2 cellular contexts compared by ENCODE assay signal in the genomic region with DNA sequence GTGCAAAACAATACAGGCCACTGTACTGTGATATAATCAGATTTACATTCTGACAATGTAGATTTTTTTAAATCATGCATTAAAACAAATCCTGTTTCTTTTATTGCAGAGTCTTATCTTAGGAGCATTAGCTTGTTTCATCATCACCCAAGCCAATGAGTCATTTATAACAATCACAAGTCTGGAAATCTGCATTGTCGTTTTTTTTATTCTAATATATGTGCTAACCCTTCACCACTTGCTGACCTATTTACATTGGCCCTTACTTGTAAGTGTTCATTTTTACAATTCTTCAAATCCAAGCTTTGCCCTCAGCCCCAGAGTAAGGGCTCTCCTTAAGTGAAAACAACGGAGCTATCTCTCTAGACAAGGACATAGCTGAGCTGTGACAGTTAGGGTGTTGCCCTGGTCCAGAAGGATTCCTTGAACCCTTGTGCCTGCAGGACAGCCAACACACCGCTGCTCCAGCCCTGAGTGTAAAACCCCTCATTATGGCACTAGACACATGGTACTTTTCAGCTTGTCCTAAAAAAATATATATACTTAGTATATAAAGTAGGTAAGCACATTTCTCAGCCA.
TF ChIP-seq lines count a peak whose summit lies in the region.

No MANE protein-coding gene starts in this region.

TF ChIP-seq in HCT116, 20 proteins besides CTCF, POLR2A, EP300 and RAD21:
- TF ChIP-seq, protein P1, sequence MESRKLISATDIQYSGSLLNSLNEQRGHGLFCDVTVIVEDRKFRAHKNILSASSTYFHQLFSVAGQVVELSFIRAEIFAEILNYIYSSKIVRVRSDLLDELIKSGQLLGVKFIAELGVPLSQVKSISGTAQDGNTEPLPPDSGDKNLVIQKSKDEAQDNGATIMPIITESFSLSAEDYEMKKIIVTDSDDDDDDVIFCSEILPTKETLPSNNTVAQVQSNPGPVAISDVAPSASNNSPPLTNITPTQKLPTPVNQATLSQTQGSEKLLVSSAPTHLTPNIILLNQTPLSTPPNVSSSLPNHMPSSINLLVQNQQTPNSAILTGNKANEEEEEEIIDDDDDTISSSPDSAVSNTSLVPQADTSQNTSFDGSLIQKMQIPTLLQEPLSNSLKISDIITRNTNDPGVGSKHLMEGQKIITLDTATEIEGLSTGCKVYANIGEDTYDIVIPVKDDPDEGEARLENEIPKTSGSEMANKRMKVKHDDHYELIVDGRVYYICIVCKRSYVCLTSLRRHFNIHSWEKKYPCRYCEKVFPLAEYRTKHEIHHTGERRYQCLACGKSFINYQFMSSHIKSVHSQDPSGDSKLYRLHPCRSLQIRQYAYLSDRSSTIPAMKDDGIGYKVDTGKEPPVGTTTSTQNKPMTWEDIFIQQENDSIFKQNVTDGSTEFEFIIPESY (IDR thresholded peaks at IDR 0.05; ENCODE audit: extremely low read depth, insufficient replicate concordance, low read length), result no peak
- TF ChIP-seq ZFX (IDR thresholded peaks at IDR 0.05) (no peak), SRF (IDR thresholded peaks at IDR 0.05; ENCODE audit: low read depth) (no peak), EGR1 (IDR thresholded peaks at IDR 0.05; ENCODE audit: low read depth) (no peak), POLR2AphosphoS5 (IDR thresholded peaks at IDR 0.05; ENCODE audit: low read depth, low read length) (no peak), CEBPB (IDR thresholded peaks at IDR 0.05; ENCODE audit: low read depth) (peak; percentile 68), CBX3 (IDR thresholded peaks at IDR 0.05; ENCODE audit: low read depth) (no peak), YY1 (IDR thresholded peaks at IDR 0.05; ENCODE audit: extremely low read depth, insufficient replicate concordance, low read depth, low read length) (no peak), EZH2 (IDR thresholded peaks at IDR 0.05) (no peak), SIN3A (IDR thresholded peaks at IDR 0.05; ENCODE audit: low read depth) (no peak), JUND (IDR thresholded peaks at IDR 0.05) (peak; percentile 45), ELF1 (IDR thresholded peaks at IDR 0.05; ENCODE audit: borderline replicate concordance, low read depth) (no peak), EZH2phosphoT487 (IDR thresholded peaks at IDR 0.05; ENCODE audit: borderline replicate concordance) (no peak), FOSL1 (IDR thresholded peaks at IDR 0.05; ENCODE audit: low read depth) (peak; percentile 42), SP1 (IDR thresholded peaks at IDR 0.05; ENCODE audit: low read depth) (0 out of 2 replicates have a peak, but pooled peaks have one; percentile 20), TCF7L2 (IDR thresholded peaks at IDR 0.05; ENCODE audit: borderline replicate concordance, extremely low read depth, insufficient read depth, insufficient read length) (no peak), ZNF274 (IDR thresholded peaks at IDR 0.05; ENCODE audit: low read depth, low read length) (no peak)
- TF ChIP-seq, protein P2, sequence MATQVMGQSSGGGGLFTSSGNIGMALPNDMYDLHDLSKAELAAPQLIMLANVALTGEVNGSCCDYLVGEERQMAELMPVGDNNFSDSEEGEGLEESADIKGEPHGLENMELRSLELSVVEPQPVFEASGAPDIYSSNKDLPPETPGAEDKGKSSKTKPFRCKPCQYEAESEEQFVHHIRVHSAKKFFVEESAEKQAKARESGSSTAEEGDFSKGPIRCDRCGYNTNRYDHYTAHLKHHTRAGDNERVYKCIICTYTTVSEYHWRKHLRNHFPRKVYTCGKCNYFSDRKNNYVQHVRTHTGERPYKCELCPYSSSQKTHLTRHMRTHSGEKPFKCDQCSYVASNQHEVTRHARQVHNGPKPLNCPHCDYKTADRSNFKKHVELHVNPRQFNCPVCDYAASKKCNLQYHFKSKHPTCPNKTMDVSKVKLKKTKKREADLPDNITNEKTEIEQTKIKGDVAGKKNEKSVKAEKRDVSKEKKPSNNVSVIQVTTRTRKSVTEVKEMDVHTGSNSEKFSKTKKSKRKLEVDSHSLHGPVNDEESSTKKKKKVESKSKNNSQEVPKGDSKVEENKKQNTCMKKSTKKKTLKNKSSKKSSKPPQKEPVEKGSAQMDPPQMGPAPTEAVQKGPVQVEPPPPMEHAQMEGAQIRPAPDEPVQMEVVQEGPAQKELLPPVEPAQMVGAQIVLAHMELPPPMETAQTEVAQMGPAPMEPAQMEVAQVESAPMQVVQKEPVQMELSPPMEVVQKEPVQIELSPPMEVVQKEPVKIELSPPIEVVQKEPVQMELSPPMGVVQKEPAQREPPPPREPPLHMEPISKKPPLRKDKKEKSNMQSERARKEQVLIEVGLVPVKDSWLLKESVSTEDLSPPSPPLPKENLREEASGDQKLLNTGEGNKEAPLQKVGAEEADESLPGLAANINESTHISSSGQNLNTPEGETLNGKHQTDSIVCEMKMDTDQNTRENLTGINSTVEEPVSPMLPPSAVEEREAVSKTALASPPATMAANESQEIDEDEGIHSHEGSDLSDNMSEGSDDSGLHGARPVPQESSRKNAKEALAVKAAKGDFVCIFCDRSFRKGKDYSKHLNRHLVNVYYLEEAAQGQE (IDR thresholded peaks at IDR 0.05; ENCODE audit: low read depth), result no peak
- TF ChIP-seq, protein P3, sequence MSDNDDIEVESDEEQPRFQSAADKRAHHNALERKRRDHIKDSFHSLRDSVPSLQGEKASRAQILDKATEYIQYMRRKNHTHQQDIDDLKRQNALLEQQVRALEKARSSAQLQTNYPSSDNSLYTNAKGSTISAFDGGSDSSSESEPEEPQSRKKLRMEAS (IDR thresholded peaks at IDR 0.05), result no peak
- TF ChIP-seq, protein P4, sequence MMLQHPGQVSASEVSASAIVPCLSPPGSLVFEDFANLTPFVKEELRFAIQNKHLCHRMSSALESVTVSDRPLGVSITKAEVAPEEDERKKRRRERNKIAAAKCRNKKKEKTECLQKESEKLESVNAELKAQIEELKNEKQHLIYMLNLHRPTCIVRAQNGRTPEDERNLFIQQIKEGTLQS (IDR thresholded peaks at IDR 0.05), result peak; percentile 64; the same call in 1 of the 2 replicates

TF ChIP-seq in SK-N-SH, 30 proteins besides CTCF, POLR2A, EP300 and RAD21 (continued from another document):
- TF ChIP-seq, protein P1 (IDR thresholded peaks at IDR 0.05; ENCODE audit: borderline replicate concordance, low read depth), result no peak
- TF ChIP-seq FOXM1 (IDR thresholded peaks at IDR 0.05; ENCODE audit: low read depth), result no peak
- TF ChIP-seq, protein P5, sequence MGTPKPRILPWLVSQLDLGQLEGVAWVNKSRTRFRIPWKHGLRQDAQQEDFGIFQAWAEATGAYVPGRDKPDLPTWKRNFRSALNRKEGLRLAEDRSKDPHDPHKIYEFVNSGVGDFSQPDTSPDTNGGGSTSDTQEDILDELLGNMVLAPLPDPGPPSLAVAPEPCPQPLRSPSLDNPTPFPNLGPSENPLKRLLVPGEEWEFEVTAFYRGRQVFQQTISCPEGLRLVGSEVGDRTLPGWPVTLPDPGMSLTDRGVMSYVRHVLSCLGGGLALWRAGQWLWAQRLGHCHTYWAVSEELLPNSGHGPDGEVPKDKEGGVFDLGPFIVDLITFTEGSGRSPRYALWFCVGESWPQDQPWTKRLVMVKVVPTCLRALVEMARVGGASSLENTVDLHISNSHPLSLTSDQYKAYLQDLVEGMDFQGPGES (IDR thresholded peaks at IDR 0.05; ENCODE audit: low read depth, low read length), result no peak
- no peak for TF ChIP-seq GABPA (IDR thresholded peaks at IDR 0.05; ENCODE audit: low read depth)
- TF ChIP-seq, protein P6, sequence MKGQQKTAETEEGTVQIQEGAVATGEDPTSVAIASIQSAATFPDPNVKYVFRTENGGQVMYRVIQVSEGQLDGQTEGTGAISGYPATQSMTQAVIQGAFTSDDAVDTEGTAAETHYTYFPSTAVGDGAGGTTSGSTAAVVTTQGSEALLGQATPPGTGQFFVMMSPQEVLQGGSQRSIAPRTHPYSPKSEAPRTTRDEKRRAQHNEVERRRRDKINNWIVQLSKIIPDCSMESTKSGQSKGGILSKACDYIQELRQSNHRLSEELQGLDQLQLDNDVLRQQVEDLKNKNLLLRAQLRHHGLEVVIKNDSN (IDR thresholded peaks at IDR 0.05; ENCODE audit: borderline replicate concordance, low read depth), result no peak
- TF ChIP-seq, protein P7, sequence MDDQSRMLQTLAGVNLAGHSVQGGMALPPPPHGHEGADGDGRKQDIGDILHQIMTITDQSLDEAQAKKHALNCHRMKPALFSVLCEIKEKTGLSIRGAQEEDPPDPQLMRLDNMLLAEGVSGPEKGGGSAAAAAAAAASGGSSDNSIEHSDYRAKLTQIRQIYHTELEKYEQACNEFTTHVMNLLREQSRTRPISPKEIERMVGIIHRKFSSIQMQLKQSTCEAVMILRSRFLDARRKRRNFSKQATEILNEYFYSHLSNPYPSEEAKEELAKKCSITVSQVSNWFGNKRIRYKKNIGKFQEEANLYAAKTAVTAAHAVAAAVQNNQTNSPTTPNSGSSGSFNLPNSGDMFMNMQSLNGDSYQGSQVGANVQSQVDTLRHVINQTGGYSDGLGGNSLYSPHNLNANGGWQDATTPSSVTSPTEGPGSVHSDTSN (IDR thresholded peaks at IDR 0.05), result no peak
